ENCODE assay signal across 8 cellular contexts in the genomic region with DNA sequence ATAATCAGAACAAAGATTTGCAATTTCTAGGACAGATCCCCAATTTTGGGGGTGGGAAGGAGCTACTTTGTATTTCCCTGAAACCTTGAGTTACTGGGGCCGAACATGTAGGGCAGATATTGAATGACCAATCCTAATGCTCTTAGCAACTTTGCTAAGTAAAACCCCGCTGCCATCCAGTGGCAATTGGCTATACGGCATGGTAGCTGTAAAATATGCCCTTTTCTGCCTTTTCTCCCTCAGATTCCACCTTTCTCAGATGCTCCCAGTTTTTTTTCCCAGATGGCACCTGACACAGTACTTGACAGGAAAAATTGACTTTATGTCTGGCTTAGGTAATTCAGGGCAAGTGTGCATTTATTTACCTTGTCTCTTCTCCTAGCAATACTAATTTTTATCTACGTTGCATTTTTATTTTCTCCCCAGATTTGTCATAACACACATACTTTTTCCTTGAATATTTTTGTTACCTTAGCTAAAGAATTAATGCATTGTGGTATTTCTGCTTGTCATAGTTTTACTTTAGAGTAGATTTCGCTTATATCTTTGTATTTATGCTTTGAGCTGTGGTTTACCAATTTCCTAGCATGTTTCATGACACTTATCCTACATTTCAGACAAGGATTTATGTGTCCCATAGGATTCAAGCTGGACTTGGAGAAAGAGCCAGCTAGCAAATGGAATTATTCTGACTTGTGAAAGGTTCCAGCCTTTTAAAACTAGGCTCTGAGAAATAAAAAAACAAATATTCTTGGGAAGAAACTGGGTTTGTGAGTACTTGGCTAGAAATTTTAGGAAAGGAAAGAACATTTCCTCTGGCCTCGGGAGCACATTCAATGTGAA. TPM values are rescaled to one million over a fixed set of nuclear protein-coding genes. Genes with fewer than 3 reads are reported as not detected.
DNase-seq lines count a peak whose midpoint lies in the region; ATAC-seq, FAIRE-seq and TF ChIP-seq lines count a peak whose summit lies in the region.

No MANE protein-coding gene starts in this region.

- no peaks in the 10 kb centered on the region for H3K36me3 Mint-ChIP-seq in astrocyte (ENCODE audit: low read depth, unreplicated experiment)

- H3K27ac Mint-ChIP-seq in astrocyte (ENCODE audit: unreplicated experiment): no peak overlapping the region

- TF ChIP-seq CTCF in AG10803 (conservative IDR thresholded peaks at IDR 0.05; ENCODE audit: low read length) (peak; percentile 94), GM13977 (IDR thresholded peaks at IDR 0.05; ENCODE audit: extremely low read depth, insufficient read depth, missing control alignments) (peak; percentile 80), astrocyte (IDR thresholded peaks at IDR 0.05; ENCODE audit: insufficient read depth, low read depth, low read length) (peak; percentile 90)

- H3K4me1 ChIP-seq in astrocyte (ENCODE audit: insufficient read depth, low read length) (peaks cover 10% of the 10 kb centered on the region), right cardiac atrium (ENCODE audit: control insufficient read depth, insufficient read depth, low read length) (peaks cover 27% of the 10 kb centered on the region)

- no peak overlapping the region for H2AFZ ChIP-seq in astrocyte (ENCODE audit: low read depth, low read length)

- H3K27ac ChIP-seq in astrocyte (ENCODE audit: low read depth, low read length): no peak overlapping the region
- H3K27ac ChIP-seq in right cardiac atrium (ENCODE audit: low read length): peak overlapping the region; percentile 2

- ATAC-seq in HG03521 (IDR thresholded peaks at IDR 0.05; ENCODE audit: unreplicated experiment) (peak; percentile 53), right cardiac atrium (peak; percentile 72 to 85), HG02981 (IDR thresholded peaks at IDR 0.05; ENCODE audit: unreplicated experiment) (no peak)

- peaks cover 30% of the 10 kb centered on the region for H4K20me1 ChIP-seq in astrocyte (ENCODE audit: insufficient read depth, low read length)

- H3K4me3 ChIP-seq in AG10803 (ENCODE audit: low read length): no peak overlapping the region
- no peak overlapping the region for H3K4me3 ChIP-seq in astrocyte (ENCODE audit: insufficient read depth, low read depth, low read length)
- peak overlapping the region; percentile 30 for H3K4me3 ChIP-seq in right cardiac atrium (ENCODE audit: low read length)

- in situ Hi-C loops in GM13977 (cut with MboI; ENCODE audit: low pct_unique_long_range_greater_than_20kb, low sequenced_read_pairs, unreplicated experiment): loop anchor here (10.0 to 25.0 kb wide), 3 partner anchors 759 to 1266 kb away; no protein-coding TSS in a partner anchor

- H3K27me3 ChIP-seq in astrocyte (ENCODE audit: insufficient read depth, low read length): no peaks in the 10 kb centered on the region
- H3K27me3 ChIP-seq in right cardiac atrium (ENCODE audit: control insufficient read depth, insufficient read depth): no peaks in the 10 kb centered on the region

- intact Hi-C loops in right cardiac atrium (cut with DNase I): loop anchor here (5.0 to 10.0 kb wide), 3 partner anchors 448 to 1008 kb away; no protein-coding TSS in a partner anchor

- peaks cover 20% of the 10 kb centered on the region for H3K4me1 Mint-ChIP-seq in astrocyte (ENCODE audit: low read depth, unreplicated experiment)

- no peak for FAIRE-seq in RCC 7860 (lab: Jason Lieb, UNC)
- FAIRE-seq in astrocyte (lab: Jason Lieb, UNC): peak; percentile 13

- H3K9me3 ChIP-seq in astrocyte (ENCODE audit: insufficient read depth, low read depth, low read length): no peaks in the 10 kb centered on the region
- no peaks in the 10 kb centered on the region for H3K9me3 ChIP-seq in right cardiac atrium (ENCODE audit: control insufficient read depth, low read length)

- H3K4me2 ChIP-seq in astrocyte (ENCODE audit: low read length): no peak overlapping the region

- DNase-seq in AG10803 (ENCODE audit: low read depth) (peak; percentile 77), GM13977 (ENCODE audit: low spot score) (peak; percentile 67), RCC 7860 (ENCODE audit: low spot score) (peak; percentile 30), astrocyte (ENCODE audit: low read depth) (peak; percentile 52), right cardiac atrium (peak; percentile 48 to 71 (median 69)), retina (peak; percentile 68)

- H3K9ac ChIP-seq in astrocyte (ENCODE audit: low read length): no peak overlapping the region

- WGBS in right cardiac atrium: 36% methylated on average over 6 of the region's 6 CpGs

- no peaks in the 10 kb centered on the region for H3K27me3 Mint-ChIP-seq in astrocyte (ENCODE audit: low read depth, unreplicated experiment)

- peaks cover 3% of the 10 kb centered on the region for H3K79me2 ChIP-seq in astrocyte (ENCODE audit: insufficient read depth, low read length)

- no peak overlapping the region for H3K4me3 Mint-ChIP-seq in astrocyte (ENCODE audit: unreplicated experiment)

- H3K36me3 ChIP-seq in astrocyte (ENCODE audit: insufficient read depth, low read length): no peaks in the 10 kb centered on the region

- H3K9me3 Mint-ChIP-seq in astrocyte (ENCODE audit: unreplicated experiment): no peaks in the 10 kb centered on the region

RNA-seq across cellular contexts. Expression of a gene that starts 37.3 kb away (rescaled TPM):
- total RNA-seq in astrocyte: 21.8 and 25.7 TPM in 2 replicates
- 100 to 1,000 TPM in 3 of 4 donors, 10 to 100 TPM in 1; 64.9 to 170 (median 116) TPM for total RNA-seq in right cardiac atrium
- 29.7 TPM for polyA plus RNA-seq in right cardiac atrium
